1 cellular context compared by ENCODE assay signal in genomic region chr1:19034721-19035120, GRCh38.
TF ChIP-seq lines count a peak whose summit lies in the region.

No MANE protein-coding gene starts in this region.

TF ChIP-seq in WTC11, 78 proteins besides CTCF, POLR2A, EP300 and RAD21 (continued from another document):
- TF ChIP-seq OVOL2 (CRISPR knock-in tag; IDR thresholded peaks at IDR 0.05; ENCODE audit: borderline replicate concordance) = no peak
- no peak for TF ChIP-seq SMAD4 (CRISPR knock-in tag; IDR thresholded peaks at IDR 0.05)
- TF ChIP-seq EMX1 (CRISPR knock-in tag; IDR thresholded peaks at IDR 0.05) = no peak
- TF ChIP-seq NFYB (CRISPR knock-in tag; conservative IDR thresholded peaks at IDR 0.05; ENCODE audit: low read depth) = no peak
- TF ChIP-seq NR2C2 (CRISPR knock-in tag; IDR thresholded peaks at IDR 0.05) = no peak
- no peak for TF ChIP-seq SOX15 (CRISPR knock-in tag; IDR thresholded peaks at IDR 0.05)
- TF ChIP-seq IRF2 (CRISPR knock-in tag; IDR thresholded peaks at IDR 0.05; ENCODE audit: borderline replicate concordance, low read depth) = no peak
- no peak for TF ChIP-seq TP53 (CRISPR knock-in tag; IDR thresholded peaks at IDR 0.05)
- no peak for TF ChIP-seq MXD4 (CRISPR knock-in tag; IDR thresholded peaks at IDR 0.05; ENCODE audit: borderline replicate concordance)
- TF ChIP-seq, protein P1, sequence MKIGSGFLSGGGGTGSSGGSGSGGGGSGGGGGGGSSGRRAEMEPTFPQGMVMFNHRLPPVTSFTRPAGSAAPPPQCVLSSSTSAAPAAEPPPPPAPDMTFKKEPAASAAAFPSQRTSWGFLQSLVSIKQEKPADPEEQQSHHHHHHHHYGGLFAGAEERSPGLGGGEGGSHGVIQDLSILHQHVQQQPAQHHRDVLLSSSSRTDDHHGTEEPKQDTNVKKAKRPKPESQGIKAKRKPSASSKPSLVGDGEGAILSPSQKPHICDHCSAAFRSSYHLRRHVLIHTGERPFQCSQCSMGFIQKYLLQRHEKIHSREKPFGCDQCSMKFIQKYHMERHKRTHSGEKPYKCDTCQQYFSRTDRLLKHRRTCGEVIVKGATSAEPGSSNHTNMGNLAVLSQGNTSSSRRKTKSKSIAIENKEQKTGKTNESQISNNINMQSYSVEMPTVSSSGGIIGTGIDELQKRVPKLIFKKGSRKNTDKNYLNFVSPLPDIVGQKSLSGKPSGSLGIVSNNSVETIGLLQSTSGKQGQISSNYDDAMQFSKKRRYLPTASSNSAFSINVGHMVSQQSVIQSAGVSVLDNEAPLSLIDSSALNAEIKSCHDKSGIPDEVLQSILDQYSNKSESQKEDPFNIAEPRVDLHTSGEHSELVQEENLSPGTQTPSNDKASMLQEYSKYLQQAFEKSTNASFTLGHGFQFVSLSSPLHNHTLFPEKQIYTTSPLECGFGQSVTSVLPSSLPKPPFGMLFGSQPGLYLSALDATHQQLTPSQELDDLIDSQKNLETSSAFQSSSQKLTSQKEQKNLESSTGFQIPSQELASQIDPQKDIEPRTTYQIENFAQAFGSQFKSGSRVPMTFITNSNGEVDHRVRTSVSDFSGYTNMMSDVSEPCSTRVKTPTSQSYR (CRISPR knock-in tag; IDR thresholded peaks at IDR 0.05) = no peak
- no peak for TF ChIP-seq GABPB1 (CRISPR knock-in tag; IDR thresholded peaks at IDR 0.05)
- TF ChIP-seq FOXP1 (CRISPR knock-in tag; IDR thresholded peaks at IDR 0.05; ENCODE audit: borderline replicate concordance) = no peak
- TF ChIP-seq ZBTB21 (CRISPR knock-in tag; IDR thresholded peaks at IDR 0.05; ENCODE audit: borderline replicate concordance) = no peak
- TF ChIP-seq, protein P2, sequence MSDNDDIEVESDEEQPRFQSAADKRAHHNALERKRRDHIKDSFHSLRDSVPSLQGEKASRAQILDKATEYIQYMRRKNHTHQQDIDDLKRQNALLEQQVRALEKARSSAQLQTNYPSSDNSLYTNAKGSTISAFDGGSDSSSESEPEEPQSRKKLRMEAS (CRISPR knock-in tag; IDR thresholded peaks at IDR 0.05) = no peak
